22 cellular contexts compared by ENCODE assay signal in genomic region chr5:12658871-12659446, GRCh38.
"Had no signal": no experiment of that assay in that cellular context is flagged by ENCODE, and none has a peak within 500 bp of the region (broad histone marks: within the 10 kb centered on the region; RNA-seq: fewer than 3 reads in every experiment).

No MANE protein-coding gene starts in this region.

- ATAC-seq: K562, Panc1, PC-3, T-cell had no signal

- H3K4me1 Mint-ChIP-seq: IgD-negative memory B cell, T-cell had no signal

- H3K4me2 ChIP-seq: SK-N-SH had no signal

- H3K27me3 ChIP-seq: MG63 had no signal

- H3K27ac Mint-ChIP-seq: IgD-negative memory B cell; T-cell; T-helper 1 cell treated with Interleukin-12 subunit alpha and Interleukin-12 subunit beta and Interleukin-4 antibody, amounts not matched to agents 30 μg/mL and 1 μg/mL, for 36 hours had no signal

- H3K9ac ChIP-seq: SK-N-SH had no signal

- DNase-seq: MG63; NCI-H1092 treated with DMSO at 0.1 percent for 48 hours; NCI-H1436; NCI-H187; NCI-H2081 treated with DMSO at 0.1 percent for 48 hours; NCI-H2171; NCI-H226; NCI-H446; NCI-H524; NCI-H526 treated with DMSO at 0.1 percent for 48 hours; NCI-H748 treated with DMSO at 0.1 percent for 48 hours; NK-92 treated with Interleukin-12 subunit alpha and Interleukin-12 subunit beta, amount 100 ng/mL, for 24 hours; PC-3; SK-N-SH; SW 1271; T-cell had no signal

- H3K27me3 Mint-ChIP-seq: IgD-negative memory B cell, T-cell had no signal

- H3K4me3 Mint-ChIP-seq: IgD-negative memory B cell; T-cell; T-helper 1 cell treated with Interleukin-12 subunit alpha and Interleukin-12 subunit beta and Interleukin-4 antibody, amounts not matched to agents 30 μg/mL and 1 μg/mL, for 36 hours had no signal

- H3K4me3 ChIP-seq: K562, MG63 had no signal

- H3K36me3 ChIP-seq: MG63 had no signal

- H3K36me3 Mint-ChIP-seq: IgD-negative memory B cell, T-cell had no signal

- H3K27ac ChIP-seq: HL-60, RWPE1 had no signal
